ENCODE assay signal across 1 cellular context in the genomic region with DNA sequence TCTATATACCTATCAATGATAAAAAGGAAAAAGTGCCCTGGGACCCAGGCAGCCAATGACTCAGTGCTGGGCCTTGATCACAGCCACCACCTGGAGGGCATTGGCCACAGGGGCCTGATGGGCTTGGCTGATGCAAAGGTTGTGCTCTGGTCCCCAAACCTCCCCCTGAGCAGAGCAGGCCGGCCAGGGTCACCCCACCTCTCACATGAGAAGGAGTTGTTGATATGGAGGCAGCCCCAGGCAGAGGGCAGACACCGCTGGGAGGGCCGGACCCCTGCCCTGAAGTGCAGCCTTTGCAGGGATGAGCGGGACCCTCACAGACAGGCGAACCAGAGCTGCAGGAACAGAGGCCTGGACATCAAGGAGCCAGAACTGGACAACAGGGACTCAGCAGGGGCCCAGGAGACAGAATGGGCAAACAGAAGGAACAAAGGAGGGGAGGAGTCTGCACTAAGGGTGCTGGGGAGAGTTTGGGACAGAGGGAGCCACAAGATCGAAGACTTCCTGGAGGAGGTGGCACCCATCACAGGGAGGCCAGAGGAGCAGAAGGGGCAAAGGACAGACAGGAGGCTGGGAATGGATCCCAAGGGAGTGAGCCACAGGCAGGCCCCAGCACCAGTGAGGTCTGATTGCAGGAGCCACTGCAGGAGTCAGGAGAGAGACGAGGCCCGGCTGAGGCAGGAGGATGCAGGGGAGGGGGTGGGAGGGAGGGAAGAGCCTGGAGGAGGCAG.
TF ChIP-seq lines count a peak whose summit lies in the region.

No MANE protein-coding gene starts in this region.

TF ChIP-seq in HEK293, 187 proteins besides CTCF, POLR2A, EP300 and RAD21 (continued from another document):
- TF ChIP-seq, protein P1, sequence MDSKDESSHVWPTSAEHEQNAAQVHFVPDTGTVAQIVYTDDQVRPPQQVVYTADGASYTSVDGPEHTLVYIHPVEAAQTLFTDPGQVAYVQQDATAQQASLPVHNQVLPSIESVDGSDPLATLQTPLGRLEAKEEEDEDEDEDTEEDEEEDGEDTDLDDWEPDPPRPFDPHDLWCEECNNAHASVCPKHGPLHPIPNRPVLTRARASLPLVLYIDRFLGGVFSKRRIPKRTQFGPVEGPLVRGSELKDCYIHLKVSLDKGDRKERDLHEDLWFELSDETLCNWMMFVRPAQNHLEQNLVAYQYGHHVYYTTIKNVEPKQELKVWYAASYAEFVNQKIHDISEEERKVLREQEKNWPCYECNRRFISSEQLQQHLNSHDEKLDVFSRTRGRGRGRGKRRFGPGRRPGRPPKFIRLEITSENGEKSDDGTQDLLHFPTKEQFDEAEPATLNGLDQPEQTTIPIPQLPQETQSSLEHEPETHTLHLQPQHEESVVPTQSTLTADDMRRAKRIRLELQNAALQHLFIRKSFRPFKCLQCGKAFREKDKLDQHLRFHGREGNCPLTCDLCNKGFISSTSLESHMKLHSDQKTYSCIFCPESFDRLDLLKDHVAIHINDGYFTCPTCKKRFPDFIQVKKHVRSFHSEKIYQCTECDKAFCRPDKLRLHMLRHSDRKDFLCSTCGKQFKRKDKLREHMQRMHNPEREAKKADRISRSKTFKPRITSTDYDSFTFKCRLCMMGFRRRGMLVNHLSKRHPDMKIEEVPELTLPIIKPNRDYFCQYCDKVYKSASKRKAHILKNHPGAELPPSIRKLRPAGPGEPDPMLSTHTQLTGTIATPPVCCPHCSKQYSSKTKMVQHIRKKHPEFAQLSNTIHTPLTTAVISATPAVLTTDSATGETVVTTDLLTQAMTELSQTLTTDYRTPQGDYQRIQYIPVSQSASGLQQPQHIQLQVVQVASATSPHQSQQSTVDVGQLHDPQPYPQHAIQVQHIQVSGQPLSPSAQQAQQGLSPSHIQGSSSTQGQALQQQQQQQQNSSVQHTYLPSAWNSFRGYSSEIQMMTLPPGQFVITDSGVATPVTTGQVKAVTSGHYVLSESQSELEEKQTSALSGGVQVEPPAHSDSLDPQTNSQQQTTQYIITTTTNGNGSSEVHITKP (tag by site-specific recombination; IDR thresholded peaks at IDR 0.05), result no peak
- TF ChIP-seq ZNF677 (tag by site-specific recombination; IDR thresholded peaks at IDR 0.05), result no peak
- TF ChIP-seq GLIS1 (tag by site-specific recombination; IDR thresholded peaks at IDR 0.05), result peak; percentile 18; the same call in 1 of the 2 replicates
